In genomic region chr2:19989681-19990415, GRCh38 we compare ENCODE assay signal across 1 cellular context.
TF ChIP-seq lines count a peak whose summit lies in the region.

Gene WDR35 (minus strand): TSS chr2:19990105. CDS start chr2:19990015, 90 bp downstream.

TF ChIP-seq in HepG2, 621 proteins besides CTCF, POLR2A, EP300 and RAD21 (continued from another document and continues in another):
- TF ChIP-seq ZKSCAN1 (IDR thresholded peaks at IDR 0.05; ENCODE audit: low read length) (no peak), SP5 (CRISPR knock-in tag; IDR thresholded peaks at IDR 0.05; ENCODE audit: borderline replicate concordance, low read depth) (peak; percentile 36; the same call in 1 of the 2 replicates), ZNF678 (CRISPR knock-in tag; IDR thresholded peaks at IDR 0.05) (no peak), GATAD1 (CRISPR knock-in tag; IDR thresholded peaks at IDR 0.05) (peak; percentile 87), TBP (CRISPR knock-in tag; IDR thresholded peaks at IDR 0.05) (peak; percentile 70; the same call in 1 of the 2 replicates), CHD4 (IDR thresholded peaks at IDR 0.05; ENCODE audit: borderline replicate concordance, low read length) (no peak), RBAK (CRISPR knock-in tag; IDR thresholded peaks at IDR 0.05) (no peak; the same call in 1 of the 2 replicates), PHF20 (CRISPR knock-in tag; IDR thresholded peaks at IDR 0.05) (peak; percentile 91), ZNF292 (CRISPR knock-in tag; IDR thresholded peaks at IDR 0.05; ENCODE audit: borderline replicate concordance, low read depth) (peak; percentile 84; the same call in 1 of the 2 replicates), HOXA3 (CRISPR knock-in tag; IDR thresholded peaks at IDR 0.05) (peak; percentile 82; the same call in 1 of the 2 replicates), ZNF496 (CRISPR knock-in tag; IDR thresholded peaks at IDR 0.05; ENCODE audit: insufficient replicate concordance) (no peak), RNF219 (CRISPR knock-in tag; IDR thresholded peaks at IDR 0.05) (no peak), KLF15 (CRISPR knock-in tag; IDR thresholded peaks at IDR 0.05; ENCODE audit: borderline replicate concordance) (peak; percentile 97), SRSF4 (IDR thresholded peaks at IDR 0.05; ENCODE audit: low read depth, low read length, poor library complexity, severe bottlenecking) (no peak), ATRX (CRISPR knock-in tag; IDR thresholded peaks at IDR 0.05; ENCODE audit: borderline replicate concordance) (no peak), PCBP2 (optimal IDR thresholded peaks at IDR 0.05; ENCODE audit: low read depth, low read length, poor library complexity, severe bottlenecking) (no peak), NR3C1 (CRISPR knock-in tag; IDR thresholded peaks at IDR 0.05) (no peak), ZMAT3 (CRISPR knock-in tag; conservative IDR thresholded peaks at IDR 0.05) (peak; percentile 98), ZNF672 (CRISPR knock-in tag; IDR thresholded peaks at IDR 0.05) (no peak), CREM (IDR thresholded peaks at IDR 0.05) (no peak; the same call in 1 of the 2 replicates), CREM (CRISPR knock-in tag; IDR thresholded peaks at IDR 0.05) (no peak), MBNL3 (CRISPR knock-in tag; conservative IDR thresholded peaks at IDR 0.05) (no peak), TFAP4 (IDR thresholded peaks at IDR 0.05; ENCODE audit: borderline replicate concordance, low read depth) (peak; percentile 43; the same call in 1 of the 2 replicates), NR2F2 (IDR thresholded peaks at IDR 0.05; ENCODE audit: borderline replicate concordance, low read depth) (peak; percentile 65; the same call in 1 of the 2 replicates), YY1 (IDR thresholded peaks at IDR 0.05; ENCODE audit: insufficient read depth, insufficient replicate concordance, low read depth, low read length) (peak; percentile 80), SNAPC5 (CRISPR knock-in tag; IDR thresholded peaks at IDR 0.05; ENCODE audit: borderline replicate concordance) (0 out of 2 replicates have a peak, but pooled peaks have one; percentile 33), AHDC1 (CRISPR knock-in tag; IDR thresholded peaks at IDR 0.05; ENCODE audit: borderline replicate concordance) (0 out of 2 replicates have a peak, but pooled peaks have one; percentile 16), ARHGAP35 (CRISPR knock-in tag; IDR thresholded peaks at IDR 0.05; ENCODE audit: borderline replicate concordance) (peak; percentile 68; the same call in 1 of the 2 replicates), ZNF335 (CRISPR knock-in tag; IDR thresholded peaks at IDR 0.05) (no peak), HINFP (CRISPR knock-in tag; IDR thresholded peaks at IDR 0.05; ENCODE audit: low read depth) (no peak), IKZF4 (CRISPR knock-in tag; IDR thresholded peaks at IDR 0.05; ENCODE audit: borderline replicate concordance, low read depth, not compliant biosample characterization) (peak; percentile 94), ZNF510 (CRISPR knock-in tag; IDR thresholded peaks at IDR 0.05; ENCODE audit: low read depth) (no peak; the same call in 1 of the 2 replicates), SPEN (CRISPR knock-in tag; IDR thresholded peaks at IDR 0.05; ENCODE audit: low read depth) (peak; percentile 91; the same call in 1 of the 2 replicates), ZNF343 (CRISPR knock-in tag; IDR thresholded peaks at IDR 0.05) (no peak; the same call in 1 of the 2 replicates), ZFAT (CRISPR knock-in tag; conservative IDR thresholded peaks at IDR 0.05) (no peak; the same call in 1 of the 2 replicates), SIN3A (IDR thresholded peaks at IDR 0.05; ENCODE audit: borderline replicate concordance, low read depth, low read length) (peak; percentile 78; the same call in 1 of the 2 replicates), NPAS2 (CRISPR knock-in tag; IDR thresholded peaks at IDR 0.05; ENCODE audit: borderline replicate concordance) (no peak), CBX5 (CRISPR knock-in tag; IDR thresholded peaks at IDR 0.05; ENCODE audit: borderline replicate concordance) (peak; percentile 82; the same call in 1 of the 2 replicates), EEA1 (CRISPR knock-in tag; IDR thresholded peaks at IDR 0.05; ENCODE audit: borderline replicate concordance) (peak; percentile 94; the same call in 1 of the 2 replicates), SCMH1 (CRISPR knock-in tag; IDR thresholded peaks at IDR 0.05; ENCODE audit: borderline replicate concordance) (no peak), ZNF274 (CRISPR knock-in tag; IDR thresholded peaks at IDR 0.05) (peak; percentile 96), TCF7 (IDR thresholded peaks at IDR 0.05; ENCODE audit: low read depth) (no peak), FOXC1 (CRISPR knock-in tag; IDR thresholded peaks at IDR 0.05; ENCODE audit: borderline replicate concordance) (peak; percentile 98), MEIS2 (CRISPR knock-in tag; IDR thresholded peaks at IDR 0.05) (peak; percentile 92), SSRP1 (CRISPR knock-in tag; IDR thresholded peaks at IDR 0.05) (peak; percentile 87; the same call in 1 of the 2 replicates), RXRB (CRISPR knock-in tag; IDR thresholded peaks at IDR 0.05; ENCODE audit: borderline replicate concordance) (peak; percentile 81), ATF1 (CRISPR knock-in tag; IDR thresholded peaks at IDR 0.05) (no peak), ZNF782 (CRISPR knock-in tag; IDR thresholded peaks at IDR 0.05; ENCODE audit: borderline replicate concordance) (peak; percentile 65; the same call in 1 of the 2 replicates), TBX2 (CRISPR knock-in tag; IDR thresholded peaks at IDR 0.05; ENCODE audit: borderline replicate concordance) (peak; percentile 95), ZNF703 (CRISPR knock-in tag; IDR thresholded peaks at IDR 0.05; ENCODE audit: borderline replicate concordance) (peak; percentile 9; the same call in 1 of the 2 replicates), ZFP82 (CRISPR knock-in tag; IDR thresholded peaks at IDR 0.05; ENCODE audit: borderline replicate concordance) (peak; percentile 93; the same call in 1 of the 2 replicates), EED (CRISPR knock-in tag; IDR thresholded peaks at IDR 0.05) (0 out of 2 replicates have a peak, but pooled peaks have one; percentile 69), SALL1 (CRISPR knock-in tag; IDR thresholded peaks at IDR 0.05) (peak; percentile 98), ZNF441 (CRISPR knock-in tag; IDR thresholded peaks at IDR 0.05; ENCODE audit: borderline replicate concordance) (peak; percentile 57; the same call in 1 of the 2 replicates), FOSL1 (CRISPR knock-in tag; IDR thresholded peaks at IDR 0.05; ENCODE audit: borderline replicate concordance) (no peak), ZNF33A (CRISPR knock-in tag; IDR thresholded peaks at IDR 0.05; ENCODE audit: borderline replicate concordance) (0 out of 2 replicates have a peak, but pooled peaks have one; percentile 33), ELF4 (CRISPR knock-in tag; IDR thresholded peaks at IDR 0.05; ENCODE audit: borderline replicate concordance) (no peak), MBD4 (IDR thresholded peaks at IDR 0.05; ENCODE audit: borderline replicate concordance, low read length) (no peak), IKZF1 (IDR thresholded peaks at IDR 0.05) (no peak)
- TF ChIP-seq, protein P1, sequence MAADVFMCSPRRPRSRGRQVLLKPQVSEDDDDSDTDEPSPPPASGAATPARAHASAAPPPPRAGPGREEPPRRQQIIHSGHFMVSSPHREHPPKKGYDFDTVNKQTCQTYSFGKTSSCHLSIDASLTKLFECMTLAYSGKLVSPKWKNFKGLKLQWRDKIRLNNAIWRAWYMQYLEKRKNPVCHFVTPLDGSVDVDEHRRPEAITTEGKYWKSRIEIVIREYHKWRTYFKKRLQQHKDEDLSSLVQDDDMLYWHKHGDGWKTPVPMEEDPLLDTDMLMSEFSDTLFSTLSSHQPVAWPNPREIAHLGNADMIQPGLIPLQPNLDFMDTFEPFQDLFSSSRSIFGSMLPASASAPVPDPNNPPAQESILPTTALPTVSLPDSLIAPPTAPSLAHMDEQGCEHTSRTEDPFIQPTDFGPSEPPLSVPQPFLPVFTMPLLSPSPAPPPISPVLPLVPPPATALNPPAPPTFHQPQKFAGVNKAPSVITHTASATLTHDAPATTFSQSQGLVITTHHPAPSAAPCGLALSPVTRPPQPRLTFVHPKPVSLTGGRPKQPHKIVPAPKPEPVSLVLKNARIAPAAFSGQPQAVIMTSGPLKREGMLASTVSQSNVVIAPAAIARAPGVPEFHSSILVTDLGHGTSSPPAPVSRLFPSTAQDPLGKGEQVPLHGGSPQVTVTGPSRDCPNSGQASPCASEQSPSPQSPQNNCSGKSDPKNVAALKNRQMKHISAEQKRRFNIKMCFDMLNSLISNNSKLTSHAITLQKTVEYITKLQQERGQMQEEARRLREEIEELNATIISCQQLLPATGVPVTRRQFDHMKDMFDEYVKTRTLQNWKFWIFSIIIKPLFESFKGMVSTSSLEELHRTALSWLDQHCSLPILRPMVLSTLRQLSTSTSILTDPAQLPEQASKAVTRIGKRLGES (CRISPR knock-in tag; IDR thresholded peaks at IDR 0.05; ENCODE audit: borderline replicate concordance): 0 out of 2 replicates have a peak, but pooled peaks have one; percentile 26
- TF ChIP-seq, protein P2, sequence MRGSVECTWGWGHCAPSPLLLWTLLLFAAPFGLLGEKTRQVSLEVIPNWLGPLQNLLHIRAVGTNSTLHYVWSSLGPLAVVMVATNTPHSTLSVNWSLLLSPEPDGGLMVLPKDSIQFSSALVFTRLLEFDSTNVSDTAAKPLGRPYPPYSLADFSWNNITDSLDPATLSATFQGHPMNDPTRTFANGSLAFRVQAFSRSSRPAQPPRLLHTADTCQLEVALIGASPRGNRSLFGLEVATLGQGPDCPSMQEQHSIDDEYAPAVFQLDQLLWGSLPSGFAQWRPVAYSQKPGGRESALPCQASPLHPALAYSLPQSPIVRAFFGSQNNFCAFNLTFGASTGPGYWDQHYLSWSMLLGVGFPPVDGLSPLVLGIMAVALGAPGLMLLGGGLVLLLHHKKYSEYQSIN (CRISPR knock-in tag; IDR thresholded peaks at IDR 0.05; ENCODE audit: borderline replicate concordance): no peak
